ENCODE assay signal across 19 cellular contexts in genomic region chr1:101960164-101960563, GRCh38. TPM values are rescaled to one million over a fixed set of nuclear protein-coding genes. Genes with fewer than 3 reads are reported as not detected.
DNase-seq lines count a peak whose midpoint lies in the region; ATAC-seq and TF ChIP-seq lines count a peak whose summit lies in the region.
"Had no signal": no experiment of that assay in that cellular context is flagged by ENCODE, and none has a peak within 500 bp of the region (broad histone marks: within the 10 kb centered on the region; RNA-seq: fewer than 3 reads in every experiment).

No MANE protein-coding gene starts in this region.

- H3K27ac ChIP-seq in GM23338 (ENCODE audit: low read depth), result no peak overlapping the region
- H3K27ac ChIP-seq: GM23248 had no signal

- no peak overlapping the region for H3K4me2 ChIP-seq in GM23338

- no peak overlapping the region for H3K4me3 Mint-ChIP-seq in GM23338
- H3K4me3 Mint-ChIP-seq: CD4-positive, CD25-positive, alpha-beta regulatory T cell; IgD-negative memory B cell had no signal

- ATAC-seq in GM23338 (peak; percentile 82), HG02973 (IDR thresholded peaks at IDR 0.05; ENCODE audit: unreplicated experiment) (no peak), HG03432 (IDR thresholded peaks at IDR 0.05; ENCODE audit: unreplicated experiment) (no peak)
- ATAC-seq: GM12878, HepG2 had no signal

- no peaks in the 10 kb centered on the region for H4K20me1 ChIP-seq in GM23338 (replicated peaks; ENCODE audit: insufficient read depth)

- H3K4me1 ChIP-seq in GM23338 (ENCODE audit: insufficient read depth), result no peaks in the 10 kb centered on the region
- H3K4me1 ChIP-seq: Caco-2 had no signal

- peak; percentile 88 for DNase-seq in G401 (ENCODE audit: low spot score)
- no peak for DNase-seq in GM23338 (ENCODE audit: low spot score)
- DNase-seq in cerebellum (ENCODE audit: low spot score), result peak; percentile 44
- DNase-seq in putamen (ENCODE audit: low spot score), result peak; percentile 16
- no peak for DNase-seq in GF-D8 (lab: John Stamatoyannopoulos, UW)
- DNase-seq: ACHN; BE2C; Caco-2; CD4-positive, CD25-positive, alpha-beta regulatory T cell; DMS79; GM23248; HCEC 1CT; KBM-7 had no signal

- H3K9me2 ChIP-seq in GM23338 (ENCODE audit: insufficient read depth), result no peaks in the 10 kb centered on the region

- no peaks in the 10 kb centered on the region; the same call in 2 of the 3 replicates for H3K4me1 Mint-ChIP-seq in GM23338
- H3K4me1 Mint-ChIP-seq: CD4-positive, CD25-positive, alpha-beta regulatory T cell; IgD-negative memory B cell had no signal

- no peak overlapping the region for H3K4me3 ChIP-seq in GM23338
- H3K4me3 ChIP-seq: GM12878, GM23248 had no signal

- in situ Hi-C loops in G401 (cut with HindIII; ENCODE audit: low sequenced_read_pairs), result no loop called here

- no peaks in the 10 kb centered on the region for H3F3A ChIP-seq in GM23338 (replicated peaks; ENCODE audit: low read depth)

- no peak for TF ChIP-seq CTCF in GM23338 (conservative IDR thresholded peaks at IDR 0.05; ENCODE audit: low read depth in 2 of 2)

- no peaks in the 10 kb centered on the region for H3K36me3 ChIP-seq in GM23338 (ENCODE audit: insufficient read depth)
- H3K36me3 ChIP-seq: BE2C had no signal

- H3K27me3 Mint-ChIP-seq in GM23338 (ENCODE audit: insufficient read depth, low read depth, poor library complexity), result no peaks in the 10 kb centered on the region
- H3K27me3 Mint-ChIP-seq: CD4-positive, CD25-positive, alpha-beta regulatory T cell; IgD-negative memory B cell had no signal

- no peaks in the 10 kb centered on the region for H3K36me3 Mint-ChIP-seq in GM23338 (ENCODE audit: low read depth)
- H3K36me3 Mint-ChIP-seq: CD4-positive, CD25-positive, alpha-beta regulatory T cell; IgD-negative memory B cell had no signal

- no peaks in the 10 kb centered on the region for H3K9me3 Mint-ChIP-seq in GM23338
- H3K9me3 Mint-ChIP-seq: IgD-negative memory B cell had no signal

- H2AFZ ChIP-seq in GM23338, result no peak overlapping the region
- H2AFZ ChIP-seq: GM23248 had no signal

- H3K79me2 ChIP-seq in GM23338 (replicated peaks; ENCODE audit: insufficient read depth), result no peaks in the 10 kb centered on the region

- H3K27me3 ChIP-seq in GM23338 (ENCODE audit: insufficient read depth), result no peaks in the 10 kb centered on the region
- H3K27me3 ChIP-seq: BE2C had no signal

- no peak overlapping the region for H3K27ac Mint-ChIP-seq in GM23338
- H3K27ac Mint-ChIP-seq: CD4-positive, CD25-positive, alpha-beta regulatory T cell; IgD-negative memory B cell had no signal

TF ChIP-seq in GM23338, 12 proteins besides CTCF, POLR2A, EP300 and RAD21 (continues in another document):
- TF ChIP-seq NANOG (IDR thresholded peaks at IDR 0.05; ENCODE audit: borderline replicate concordance) (no peak), ZNF331 (CRISPR knock-in tag; IDR thresholded peaks at IDR 0.05; ENCODE audit: low read depth) (no peak), POLR2AphosphoS5 (IDR thresholded peaks at IDR 0.05; ENCODE audit: low read depth) (no peak), CREB1 (CRISPR knock-in tag; IDR thresholded peaks at IDR 0.05; ENCODE audit: low read depth) (no peak), ETS1 (IDR thresholded peaks at IDR 0.05) (no peak), ZNF114 (CRISPR knock-in tag; IDR thresholded peaks at IDR 0.05) (no peak), EZH2phosphoT487 (IDR thresholded peaks at IDR 0.05; ENCODE audit: unreplicated experiment) (no peak), REST (IDR thresholded peaks at IDR 0.05; ENCODE audit: unreplicated experiment) (no peak), STAT1 (IDR thresholded peaks at IDR 0.05; ENCODE audit: unreplicated experiment) (no peak)

RNA-seq across cellular contexts. Expression of gene OLFM3, which starts 36.6 kb away (rescaled TPM):
- total RNA-seq in G401 (2014; rRNA removed; shearing (Covaris generic)), result not detected in 2 replicates
- 0.27 and 0.31 TPM in 2 replicates for total RNA-seq in GM23338 (2014; rRNA removed; shearing (Covaris generic))
- 0.19 and 0.21 TPM in 2 replicates for polyA plus RNA-seq in GM23338 (2016; fragmentation: Nextera tagmentation; extraction: Ambion mirVana)
- total RNA-seq in cerebellum, result 36.9 TPM
- total RNA-seq: Caco-2; CD4-positive, CD25-positive, alpha-beta regulatory T cell; Daoy; GM12878; GM23248; HepG2 had no signal
- polyA plus RNA-seq: CD4-positive, CD25-positive, alpha-beta regulatory T cell; GM23248; HepG2; IgD-negative memory B cell had no signal

Comparison
In these comparisons a context has a peak if more than half of its experiments do, and no peak if none do; other contexts are left out.
1. DNase-seq: peak in G401 (single experiment), cerebellum (single experiment) and putamen (single experiment); none in GM23338 (single experiment) and GF-D8 (single experiment).
2. RNA of gene OLFM3, which starts 36.6 kb away (total RNA-seq): 36.9 TPM in cerebellum (single experiment); 0.27 to 0.31 TPM in GM23338 and not detected in G401; every median in the first group is over 10 times any median in the second.